12 cellular contexts compared by ENCODE assay signal in genomic region chr12:2609020-2609419, GRCh38.
"Had no signal": no experiment of that assay in that cellular context is flagged by ENCODE, and none has a peak within 500 bp of the region (broad histone marks: within the 10 kb centered on the region; RNA-seq: fewer than 3 reads in every experiment).

No MANE protein-coding gene starts in this region.

- H3K4me1 ChIP-seq: gastrocnemius medialis, upper lobe of left lung had no signal

- DNase-seq: activated CD4-positive, alpha-beta T cell treated with anti-CD3 and anti-CD28 coated beads for 1 hour; activated naive CD4-positive, alpha-beta T cell treated with Interleukin-2 at 50 U/mL for 16 hours; effector CD8-positive, alpha-beta T cell; gastrocnemius medialis; substantia nigra; upper lobe of left lung had no signal

- H3K27ac ChIP-seq: gastrocnemius medialis, upper lobe of left lung had no signal

- ATAC-seq: gastrocnemius medialis; right cardiac atrium; stimulated activated effector memory CD8-positive, alpha-beta T cell treated with anti-CD3 and anti-CD28 coated beads, Interleukin-12 subunit alpha, Interleukin-12 subunit beta, amount 100 ng/mL, for 72 hours had no signal

- H3K9me3 Mint-ChIP-seq: activated T-helper 1 cell treated with anti-CD3 and anti-CD28 coated beads, Interleukin-12 subunit alpha, Interleukin-12 subunit beta, Interleukin-2, Interleukin-4 antibody, amounts not matched to agents 30 ng/mL and 10 ng/mL and 1 ng/mL, durations not matched to agents 14 hours and 24 hours and 36 hours; neural crest cell; stimulated activated effector memory CD8-positive, alpha-beta T cell treated with anti-CD3 and anti-CD28 coated beads, Interleukin-12 subunit alpha, Interleukin-12 subunit beta, amount 100 ng/mL, for 72 hours had no signal

- H3K27ac Mint-ChIP-seq: activated T-helper 1 cell treated with anti-CD3 and anti-CD28 coated beads, Interleukin-12 subunit alpha, Interleukin-12 subunit beta, Interleukin-2, Interleukin-4 antibody, amounts not matched to agents 30 ng/mL and 10 ng/mL and 1 ng/mL, durations not matched to agents 14 hours and 24 hours and 36 hours; stimulated activated effector memory CD8-positive, alpha-beta T cell treated with anti-CD3 and anti-CD28 coated beads, Interleukin-12 subunit alpha, Interleukin-12 subunit beta, amount 100 ng/mL, for 72 hours had no signal

- H3K4me1 Mint-ChIP-seq: neural crest cell had no signal

- H3K4me3 Mint-ChIP-seq: activated T-helper 1 cell treated with anti-CD3 and anti-CD28 coated beads, Interleukin-12 subunit alpha, Interleukin-12 subunit beta, Interleukin-2, Interleukin-4 antibody, amounts not matched to agents 30 ng/mL and 10 ng/mL and 1 ng/mL, durations not matched to agents 14 hours and 24 hours and 36 hours; neural crest cell; stimulated activated effector memory CD8-positive, alpha-beta T cell treated with anti-CD3 and anti-CD28 coated beads, Interleukin-12 subunit alpha, Interleukin-12 subunit beta, amount 100 ng/mL, for 72 hours had no signal

- H3K9me3 ChIP-seq: gastrocnemius medialis, upper lobe of left lung had no signal

- H3K4me3 ChIP-seq: coronary artery, gastrocnemius medialis, smooth muscle cell, upper lobe of left lung had no signal

- H3K36me3 ChIP-seq: gastrocnemius medialis, upper lobe of left lung had no signal

- H3K36me3 Mint-ChIP-seq: stimulated activated effector memory CD8-positive, alpha-beta T cell treated with anti-CD3 and anti-CD28 coated beads, Interleukin-12 subunit alpha, Interleukin-12 subunit beta, amount 100 ng/mL, for 72 hours had no signal
